Comparison of ENCODE assay signal across 1 cellular context in the genomic region with DNA sequence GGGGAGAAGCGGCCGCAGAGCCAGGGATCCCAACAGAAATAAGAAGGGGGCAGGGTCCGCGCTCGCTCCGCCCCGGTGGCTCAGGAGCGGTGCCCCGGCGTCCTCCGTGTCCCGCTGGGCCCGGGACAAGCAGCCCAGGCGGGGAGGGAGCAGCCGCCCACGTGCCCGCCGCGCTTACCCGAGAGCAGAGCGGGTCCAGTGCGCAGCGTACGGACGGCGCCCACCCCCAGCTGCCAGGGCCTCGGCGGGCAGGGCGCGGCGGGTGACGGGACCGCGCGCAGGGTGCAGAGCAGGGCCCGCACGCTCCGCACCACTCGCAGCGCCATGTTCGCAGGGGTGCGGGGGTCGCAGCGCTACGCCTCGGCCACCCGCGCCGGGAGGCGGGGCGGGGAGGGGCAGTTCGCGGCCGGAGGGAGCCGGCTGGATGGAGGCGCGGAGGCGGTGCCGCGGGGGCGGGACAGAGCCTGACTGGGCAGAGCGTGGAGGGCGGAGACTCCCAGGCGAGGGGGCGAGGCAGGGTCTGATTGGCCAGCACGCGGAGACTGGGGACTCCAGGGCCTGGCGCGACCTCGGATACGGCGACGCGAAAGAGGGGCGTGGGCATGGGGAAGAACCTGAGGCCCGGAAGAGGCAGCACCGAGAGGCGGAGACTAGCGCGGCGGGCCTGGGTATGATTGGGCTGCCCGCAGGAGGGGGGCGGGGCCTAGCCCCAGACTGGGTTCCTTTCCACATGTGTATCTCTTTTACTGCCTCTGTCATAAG.
TF ChIP-seq lines count a peak whose summit lies in the region.

A gene (minus strand): TSS at position 443 of the 762 bp plus-strand sequence. CDS start 117 bp downstream, at position 326.

TF ChIP-seq in HepG2, 621 proteins besides CTCF, POLR2A, EP300 and RAD21 (continued from another document and continues in another):
- TF ChIP-seq, protein P1, sequence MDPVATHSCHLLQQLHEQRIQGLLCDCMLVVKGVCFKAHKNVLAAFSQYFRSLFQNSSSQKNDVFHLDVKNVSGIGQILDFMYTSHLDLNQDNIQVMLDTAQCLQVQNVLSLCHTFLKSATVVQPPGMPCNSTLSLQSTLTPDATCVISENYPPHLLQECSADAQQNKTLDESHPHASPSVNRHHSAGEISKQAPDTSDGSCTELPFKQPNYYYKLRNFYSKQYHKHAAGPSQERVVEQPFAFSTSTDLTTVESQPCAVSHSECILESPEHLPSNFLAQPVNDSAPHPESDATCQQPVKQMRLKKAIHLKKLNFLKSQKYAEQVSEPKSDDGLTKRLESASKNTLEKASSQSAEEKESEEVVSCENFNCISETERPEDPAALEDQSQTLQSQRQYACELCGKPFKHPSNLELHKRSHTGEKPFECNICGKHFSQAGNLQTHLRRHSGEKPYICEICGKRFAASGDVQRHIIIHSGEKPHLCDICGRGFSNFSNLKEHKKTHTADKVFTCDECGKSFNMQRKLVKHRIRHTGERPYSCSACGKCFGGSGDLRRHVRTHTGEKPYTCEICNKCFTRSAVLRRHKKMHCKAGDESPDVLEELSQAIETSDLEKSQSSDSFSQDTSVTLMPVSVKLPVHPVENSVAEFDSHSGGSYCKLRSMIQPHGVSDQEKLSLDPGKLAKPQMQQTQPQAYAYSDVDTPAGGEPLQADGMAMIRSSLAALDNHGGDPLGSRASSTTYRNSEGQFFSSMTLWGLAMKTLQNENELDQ (CRISPR knock-in tag; IDR thresholded peaks at IDR 0.05; ENCODE audit: borderline replicate concordance): no peak
- TF ChIP-seq ZNF441 (CRISPR knock-in tag; IDR thresholded peaks at IDR 0.05; ENCODE audit: borderline replicate concordance) (peak; percentile 87), NFIB (CRISPR knock-in tag; IDR thresholded peaks at IDR 0.05; ENCODE audit: borderline replicate concordance) (no peak), SNAI1 (CRISPR knock-in tag; IDR thresholded peaks at IDR 0.05; ENCODE audit: borderline replicate concordance) (no peak), RCOR2 (CRISPR knock-in tag; IDR thresholded peaks at IDR 0.05) (no peak), ZNF713 (CRISPR knock-in tag; IDR thresholded peaks at IDR 0.05) (peak; percentile 87; the same call in 1 of the 2 replicates), TBX3 (IDR thresholded peaks at IDR 0.05; ENCODE audit: borderline replicate concordance) (no peak), RAD51 (IDR thresholded peaks at IDR 0.05; ENCODE audit: borderline replicate concordance) (no peak), SRSF9 (IDR thresholded peaks at IDR 0.05; ENCODE audit: borderline replicate concordance, insufficient read depth, low read depth, low read length, poor library complexity, severe bottlenecking) (no peak), ERF (CRISPR knock-in tag; IDR thresholded peaks at IDR 0.05) (peak; percentile 69), KDM3A (CRISPR knock-in tag; IDR thresholded peaks at IDR 0.05; ENCODE audit: low read depth) (no peak), ZNF761 (CRISPR knock-in tag; conservative IDR thresholded peaks at IDR 0.05) (peak; percentile 56; the same call in 1 of the 2 replicates), YEATS2 (CRISPR knock-in tag; IDR thresholded peaks at IDR 0.05; ENCODE audit: borderline replicate concordance) (no peak; the same call in 1 of the 2 replicates), ZNF839 (CRISPR knock-in tag; IDR thresholded peaks at IDR 0.05; ENCODE audit: borderline replicate concordance) (no peak), MAFF (IDR thresholded peaks at IDR 0.05; ENCODE audit: low read depth, low read length) (no peak), ZNF75D (CRISPR knock-in tag; IDR thresholded peaks at IDR 0.05; ENCODE audit: borderline replicate concordance) (no peak), JUND (CRISPR knock-in tag; IDR thresholded peaks at IDR 0.05) (no peak), GATAD1 (CRISPR knock-in tag; IDR thresholded peaks at IDR 0.05) (no peak; the same call in 1 of the 2 replicates), ZFP62 (CRISPR knock-in tag; IDR thresholded peaks at IDR 0.05) (no peak), NFKBIZ (CRISPR knock-in tag; IDR thresholded peaks at IDR 0.05) (no peak; the same call in 1 of the 2 replicates), ZSCAN31 (CRISPR knock-in tag; IDR thresholded peaks at IDR 0.05; ENCODE audit: low read depth) (peak; percentile 88), ZMYM4 (CRISPR knock-in tag; IDR thresholded peaks at IDR 0.05) (peak; percentile 97), PHF8 (CRISPR knock-in tag; IDR thresholded peaks at IDR 0.05) (peak; percentile 64), FLYWCH1 (CRISPR knock-in tag; IDR thresholded peaks at IDR 0.05) (no peak), ZNF232 (CRISPR knock-in tag; IDR thresholded peaks at IDR 0.05; ENCODE audit: borderline replicate concordance) (peak; percentile 26; the same call in 1 of the 2 replicates), ZNF562 (CRISPR knock-in tag; IDR thresholded peaks at IDR 0.05; ENCODE audit: borderline replicate concordance) (no peak; the same call in 1 of the 2 replicates)
- TF ChIP-seq, protein P2, sequence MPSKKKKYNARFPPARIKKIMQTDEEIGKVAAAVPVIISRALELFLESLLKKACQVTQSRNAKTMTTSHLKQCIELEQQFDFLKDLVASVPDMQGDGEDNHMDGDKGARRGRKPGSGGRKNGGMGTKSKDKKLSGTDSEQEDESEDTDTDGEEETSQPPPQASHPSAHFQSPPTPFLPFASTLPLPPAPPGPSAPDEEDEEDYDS (CRISPR knock-in tag; IDR thresholded peaks at IDR 0.05): peak; percentile 84
- TF ChIP-seq, protein P3, sequence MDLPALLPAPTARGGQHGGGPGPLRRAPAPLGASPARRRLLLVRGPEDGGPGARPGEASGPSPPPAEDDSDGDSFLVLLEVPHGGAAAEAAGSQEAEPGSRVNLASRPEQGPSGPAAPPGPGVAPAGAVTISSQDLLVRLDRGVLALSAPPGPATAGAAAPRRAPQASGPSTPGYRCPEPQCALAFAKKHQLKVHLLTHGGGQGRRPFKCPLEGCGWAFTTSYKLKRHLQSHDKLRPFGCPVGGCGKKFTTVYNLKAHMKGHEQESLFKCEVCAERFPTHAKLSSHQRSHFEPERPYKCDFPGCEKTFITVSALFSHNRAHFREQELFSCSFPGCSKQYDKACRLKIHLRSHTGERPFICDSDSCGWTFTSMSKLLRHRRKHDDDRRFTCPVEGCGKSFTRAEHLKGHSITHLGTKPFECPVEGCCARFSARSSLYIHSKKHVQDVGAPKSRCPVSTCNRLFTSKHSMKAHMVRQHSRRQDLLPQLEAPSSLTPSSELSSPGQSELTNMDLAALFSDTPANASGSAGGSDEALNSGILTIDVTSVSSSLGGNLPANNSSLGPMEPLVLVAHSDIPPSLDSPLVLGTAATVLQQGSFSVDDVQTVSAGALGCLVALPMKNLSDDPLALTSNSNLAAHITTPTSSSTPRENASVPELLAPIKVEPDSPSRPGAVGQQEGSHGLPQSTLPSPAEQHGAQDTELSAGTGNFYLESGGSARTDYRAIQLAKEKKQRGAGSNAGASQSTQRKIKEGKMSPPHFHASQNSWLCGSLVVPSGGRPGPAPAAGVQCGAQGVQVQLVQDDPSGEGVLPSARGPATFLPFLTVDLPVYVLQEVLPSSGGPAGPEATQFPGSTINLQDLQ (CRISPR knock-in tag; IDR thresholded peaks at IDR 0.05): peak; percentile 86; the same call in 1 of the 2 replicates
- TF ChIP-seq, protein P4, sequence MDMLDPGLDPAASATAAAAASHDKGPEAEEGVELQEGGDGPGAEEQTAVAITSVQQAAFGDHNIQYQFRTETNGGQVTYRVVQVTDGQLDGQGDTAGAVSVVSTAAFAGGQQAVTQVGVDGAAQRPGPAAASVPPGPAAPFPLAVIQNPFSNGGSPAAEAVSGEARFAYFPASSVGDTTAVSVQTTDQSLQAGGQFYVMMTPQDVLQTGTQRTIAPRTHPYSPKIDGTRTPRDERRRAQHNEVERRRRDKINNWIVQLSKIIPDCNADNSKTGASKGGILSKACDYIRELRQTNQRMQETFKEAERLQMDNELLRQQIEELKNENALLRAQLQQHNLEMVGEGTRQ (IDR thresholded peaks at IDR 0.05; ENCODE audit: low read depth, low read length): peak; percentile 14; the same call in 1 of the 2 replicates
- TF ChIP-seq, protein P4 (CRISPR knock-in tag; IDR thresholded peaks at IDR 0.05; ENCODE audit: borderline replicate concordance): no peak
- TF ChIP-seq, protein P5, sequence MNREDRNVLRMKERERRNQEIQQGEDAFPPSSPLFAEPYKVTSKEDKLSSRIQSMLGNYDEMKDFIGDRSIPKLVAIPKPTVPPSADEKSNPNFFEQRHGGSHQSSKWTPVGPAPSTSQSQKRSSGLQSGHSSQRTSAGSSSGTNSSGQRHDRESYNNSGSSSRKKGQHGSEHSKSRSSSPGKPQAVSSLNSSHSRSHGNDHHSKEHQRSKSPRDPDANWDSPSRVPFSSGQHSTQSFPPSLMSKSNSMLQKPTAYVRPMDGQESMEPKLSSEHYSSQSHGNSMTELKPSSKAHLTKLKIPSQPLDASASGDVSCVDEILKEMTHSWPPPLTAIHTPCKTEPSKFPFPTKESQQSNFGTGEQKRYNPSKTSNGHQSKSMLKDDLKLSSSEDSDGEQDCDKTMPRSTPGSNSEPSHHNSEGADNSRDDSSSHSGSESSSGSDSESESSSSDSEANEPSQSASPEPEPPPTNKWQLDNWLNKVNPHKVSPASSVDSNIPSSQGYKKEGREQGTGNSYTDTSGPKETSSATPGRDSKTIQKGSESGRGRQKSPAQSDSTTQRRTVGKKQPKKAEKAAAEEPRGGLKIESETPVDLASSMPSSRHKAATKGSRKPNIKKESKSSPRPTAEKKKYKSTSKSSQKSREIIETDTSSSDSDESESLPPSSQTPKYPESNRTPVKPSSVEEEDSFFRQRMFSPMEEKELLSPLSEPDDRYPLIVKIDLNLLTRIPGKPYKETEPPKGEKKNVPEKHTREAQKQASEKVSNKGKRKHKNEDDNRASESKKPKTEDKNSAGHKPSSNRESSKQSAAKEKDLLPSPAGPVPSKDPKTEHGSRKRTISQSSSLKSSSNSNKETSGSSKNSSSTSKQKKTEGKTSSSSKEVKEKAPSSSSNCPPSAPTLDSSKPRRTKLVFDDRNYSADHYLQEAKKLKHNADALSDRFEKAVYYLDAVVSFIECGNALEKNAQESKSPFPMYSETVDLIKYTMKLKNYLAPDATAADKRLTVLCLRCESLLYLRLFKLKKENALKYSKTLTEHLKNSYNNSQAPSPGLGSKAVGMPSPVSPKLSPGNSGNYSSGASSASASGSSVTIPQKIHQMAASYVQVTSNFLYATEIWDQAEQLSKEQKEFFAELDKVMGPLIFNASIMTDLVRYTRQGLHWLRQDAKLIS (CRISPR knock-in tag; IDR thresholded peaks at IDR 0.05): no peak
- TF ChIP-seq, protein P6, sequence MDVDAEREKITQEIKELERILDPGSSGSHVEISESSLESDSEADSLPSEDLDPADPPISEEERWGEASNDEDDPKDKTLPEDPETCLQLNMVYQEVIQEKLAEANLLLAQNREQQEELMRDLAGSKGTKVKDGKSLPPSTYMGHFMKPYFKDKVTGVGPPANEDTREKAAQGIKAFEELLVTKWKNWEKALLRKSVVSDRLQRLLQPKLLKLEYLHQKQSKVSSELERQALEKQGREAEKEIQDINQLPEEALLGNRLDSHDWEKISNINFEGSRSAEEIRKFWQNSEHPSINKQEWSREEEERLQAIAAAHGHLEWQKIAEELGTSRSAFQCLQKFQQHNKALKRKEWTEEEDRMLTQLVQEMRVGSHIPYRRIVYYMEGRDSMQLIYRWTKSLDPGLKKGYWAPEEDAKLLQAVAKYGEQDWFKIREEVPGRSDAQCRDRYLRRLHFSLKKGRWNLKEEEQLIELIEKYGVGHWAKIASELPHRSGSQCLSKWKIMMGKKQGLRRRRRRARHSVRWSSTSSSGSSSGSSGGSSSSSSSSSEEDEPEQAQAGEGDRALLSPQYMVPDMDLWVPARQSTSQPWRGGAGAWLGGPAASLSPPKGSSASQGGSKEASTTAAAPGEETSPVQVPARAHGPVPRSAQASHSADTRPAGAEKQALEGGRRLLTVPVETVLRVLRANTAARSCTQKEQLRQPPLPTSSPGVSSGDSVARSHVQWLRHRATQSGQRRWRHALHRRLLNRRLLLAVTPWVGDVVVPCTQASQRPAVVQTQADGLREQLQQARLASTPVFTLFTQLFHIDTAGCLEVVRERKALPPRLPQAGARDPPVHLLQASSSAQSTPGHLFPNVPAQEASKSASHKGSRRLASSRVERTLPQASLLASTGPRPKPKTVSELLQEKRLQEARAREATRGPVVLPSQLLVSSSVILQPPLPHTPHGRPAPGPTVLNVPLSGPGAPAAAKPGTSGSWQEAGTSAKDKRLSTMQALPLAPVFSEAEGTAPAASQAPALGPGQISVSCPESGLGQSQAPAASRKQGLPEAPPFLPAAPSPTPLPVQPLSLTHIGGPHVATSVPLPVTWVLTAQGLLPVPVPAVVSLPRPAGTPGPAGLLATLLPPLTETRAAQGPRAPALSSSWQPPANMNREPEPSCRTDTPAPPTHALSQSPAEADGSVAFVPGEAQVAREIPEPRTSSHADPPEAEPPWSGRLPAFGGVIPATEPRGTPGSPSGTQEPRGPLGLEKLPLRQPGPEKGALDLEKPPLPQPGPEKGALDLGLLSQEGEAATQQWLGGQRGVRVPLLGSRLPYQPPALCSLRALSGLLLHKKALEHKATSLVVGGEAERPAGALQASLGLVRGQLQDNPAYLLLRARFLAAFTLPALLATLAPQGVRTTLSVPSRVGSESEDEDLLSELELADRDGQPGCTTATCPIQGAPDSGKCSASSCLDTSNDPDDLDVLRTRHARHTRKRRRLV (CRISPR knock-in tag; IDR thresholded peaks at IDR 0.05): no peak
- TF ChIP-seq, protein P7, sequence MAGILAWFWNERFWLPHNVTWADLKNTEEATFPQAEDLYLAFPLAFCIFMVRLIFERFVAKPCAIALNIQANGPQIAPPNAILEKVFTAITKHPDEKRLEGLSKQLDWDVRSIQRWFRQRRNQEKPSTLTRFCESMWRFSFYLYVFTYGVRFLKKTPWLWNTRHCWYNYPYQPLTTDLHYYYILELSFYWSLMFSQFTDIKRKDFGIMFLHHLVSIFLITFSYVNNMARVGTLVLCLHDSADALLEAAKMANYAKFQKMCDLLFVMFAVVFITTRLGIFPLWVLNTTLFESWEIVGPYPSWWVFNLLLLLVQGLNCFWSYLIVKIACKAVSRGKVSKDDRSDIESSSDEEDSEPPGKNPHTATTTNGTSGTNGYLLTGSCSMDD (CRISPR knock-in tag; IDR thresholded peaks at IDR 0.05): 0 out of 2 replicates have a peak, but pooled peaks have one; percentile 82
